In the genomic region with DNA sequence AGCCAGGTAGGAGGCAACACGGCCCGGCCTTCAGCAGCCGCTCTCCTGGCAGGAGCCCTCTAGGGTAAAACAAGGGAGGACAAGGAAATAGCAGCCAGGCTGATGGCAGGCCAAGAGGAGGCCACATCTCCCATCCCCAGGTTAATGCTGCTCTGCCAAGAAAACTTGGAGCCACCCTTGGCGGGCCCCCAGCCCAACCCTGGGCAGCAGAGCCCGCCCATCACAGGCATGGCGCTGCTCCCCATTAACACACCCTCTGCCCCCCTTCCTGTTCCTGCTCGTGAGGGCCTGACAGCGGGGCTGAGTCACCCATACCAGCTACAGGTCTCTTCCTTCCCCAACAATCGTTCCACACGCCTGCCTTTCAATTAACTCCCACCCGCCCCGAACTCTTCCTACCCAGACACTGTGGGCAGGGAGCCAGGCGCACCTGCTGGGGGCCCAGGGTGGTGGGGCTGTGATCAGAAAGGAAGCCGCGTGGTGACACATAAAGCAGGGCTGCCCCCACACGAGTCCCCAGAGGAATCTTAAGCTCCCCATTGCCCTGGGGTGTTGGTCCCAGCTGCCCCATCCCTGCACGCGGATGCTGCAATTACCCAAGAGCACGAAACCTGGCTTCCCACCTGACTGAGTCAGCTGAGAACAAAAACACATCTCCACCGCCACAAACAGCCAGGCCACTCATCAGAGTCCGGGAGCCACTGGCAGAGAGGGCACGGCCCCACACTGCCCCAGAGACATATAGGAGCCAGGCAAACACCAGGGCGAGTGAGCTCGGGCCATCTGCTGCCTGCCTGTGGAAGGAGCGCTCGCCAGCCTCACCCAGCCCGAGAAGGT, we compare ENCODE assay signal across 8 cellular contexts. TPM values are rescaled to one million over a fixed set of nuclear protein-coding genes. Genes with fewer than 3 reads are reported as not detected.
DNase-seq lines count a peak whose midpoint lies in the region; ATAC-seq and TF ChIP-seq lines count a peak whose summit lies in the region.

A gene with protein sequence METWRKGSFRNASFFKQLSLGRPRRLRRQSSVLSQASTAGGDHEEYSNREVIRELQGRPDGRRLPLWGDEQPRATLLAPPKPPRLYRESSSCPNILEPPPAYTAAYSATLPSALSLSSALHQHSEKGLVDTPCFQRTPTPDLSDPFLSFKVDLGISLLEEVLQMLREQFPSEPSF (plus strand): TSS at position 671 of the 837 bp plus-strand sequence. CDS start 516 bp downstream, outside the sequence.

- peaks cover 8% of the 10 kb centered on the region for H4K20me1 ChIP-seq in DND-41 (ENCODE audit: insufficient read depth, low read length)
- H4K20me1 ChIP-seq in MM.1S (ENCODE audit: insufficient read depth, low read length), result no peaks in the 10 kb centered on the region

- H3K9me3 Mint-ChIP-seq in activated CD4-positive, alpha-beta T cell treated with anti-CD3 and anti-CD28 coated beads, Interleukin-2, amount 10 ng/mL, durations not matched to agents 24 days and 14 days, result no peaks in the 10 kb centered on the region

- no peaks in the 10 kb centered on the region for H3K79me2 ChIP-seq in DND-41 (ENCODE audit: insufficient read depth, low read length)
- no peaks in the 10 kb centered on the region for H3K79me2 ChIP-seq in MM.1S (ENCODE audit: low read length)

- H3K4me1 Mint-ChIP-seq in activated CD4-positive, alpha-beta T cell treated with anti-CD3 and anti-CD28 coated beads, Interleukin-2, amount 10 ng/mL, durations not matched to agents 24 days and 14 days, result peaks cover 28% of the 10 kb centered on the region

- H3K9ac ChIP-seq in DND-41 (ENCODE audit: low read depth, low read length) (peak within 1 kb of the TSS; percentile 49), MM.1S (ENCODE audit: low read length) (no peak within 1 kb of the TSS)

- peaks cover 37% of the 10 kb centered on the region for H3K4me1 ChIP-seq in DND-41 (ENCODE audit: insufficient read depth, low read length)
- peaks cover 16% of the 10 kb centered on the region for H3K4me1 ChIP-seq in MM.1S (ENCODE audit: low read length)

- H3K27ac ChIP-seq in DND-41 (ENCODE audit: low read length) (peak within 1 kb of the TSS; percentile 87), dorsolateral prefrontal cortex (peak within 1 kb of the TSS in 50 of 59 donors; percentile 1 to 82 (median 49)), MM.1S (ENCODE audit: low read length) (no peak within 1 kb of the TSS)

- peak within 1 kb of the TSS; percentile 63 for H3K4me3 Mint-ChIP-seq in activated CD4-positive, alpha-beta T cell treated with anti-CD3 and anti-CD28 coated beads, Interleukin-2, amount 10 ng/mL, durations not matched to agents 24 days and 14 days

- H3K36me3 ChIP-seq in DND-41 (ENCODE audit: insufficient read depth, low read length) (peaks cover 48% of the 10 kb centered on the region), MM.1S (replicated peaks; ENCODE audit: insufficient read depth, low read length) (no peaks in the 10 kb centered on the region)

- H3K4me2 ChIP-seq in DND-41 (ENCODE audit: insufficient read depth, low read length), result peak within 1 kb of the TSS; percentile 55
- no peak within 1 kb of the TSS for H3K4me2 ChIP-seq in MM.1S (ENCODE audit: low read depth, low read length)

- H3F3A ChIP-seq in MM.1S (ENCODE audit: insufficient read depth, low read length), result peaks cover 16% of the 10 kb centered on the region

- peaks cover 17% of the 10 kb centered on the region for H3K36me3 Mint-ChIP-seq in activated CD4-positive, alpha-beta T cell treated with anti-CD3 and anti-CD28 coated beads, Interleukin-2, amount 10 ng/mL, durations not matched to agents 24 days and 14 days (ENCODE audit: low read depth)

- TF ChIP-seq CTCF in DND-41 (IDR thresholded peaks at IDR 0.05; ENCODE audit: borderline replicate concordance, extremely low read depth, low read length, poor library complexity, severe bottlenecking) (no peak), dorsolateral prefrontal cortex (IDR thresholded peaks at IDR 0.05 in 54 of 56, conservative IDR thresholded peaks at IDR 0.05 in 2 of 56; ENCODE audit: low read depth in 1 of 56, partially characterized antibody in 56 of 56) (no peak), MM.1S (IDR thresholded peaks at IDR 0.05; ENCODE audit: low read length) (no peak)

- H3K9me2 ChIP-seq in MM.1S (replicated peaks; ENCODE audit: insufficient read depth, low read length), result no peaks in the 10 kb centered on the region

- H3K27me3 ChIP-seq in DND-41 (ENCODE audit: insufficient read depth, low read length, poor library complexity) (no peaks in the 10 kb centered on the region), dorsolateral prefrontal cortex (no peaks in the 10 kb centered on the region), MM.1S (replicated peaks; ENCODE audit: insufficient read depth, low read length) (no peaks in the 10 kb centered on the region)

- intact Hi-C loops in activated CD4-positive, alpha-beta T cell treated with anti-CD3 and anti-CD28 coated beads, Interleukin-2, amount 10 ng/mL, durations not matched to agents 24 days and 14 days (cut with micrococcal nuclease), result loop anchor here (10.0 kb wide), 2 partner anchors 175 to 205 kb away; a partner anchor contains a TSS
- intact Hi-C loops in dorsolateral prefrontal cortex (cut with DNase I), result loop anchor here in 1 of 2 donors (5.0 kb wide), 1 partner anchor 33 kb away; no protein-coding TSS in a partner anchor

- peak; percentile 94 for DNase-seq in DND-41
- peak; percentile 96 for DNase-seq in NAMALWA (ENCODE audit: low spot score)
- DNase-seq in activated CD4-positive, alpha-beta T cell treated with anti-CD3 and anti-CD28 coated beads, Interleukin-2, amount 10 ng/mL, durations not matched to agents 24 days and 14 days, result peak; percentile 79
- peak in 2 of 10 donors; percentile 41 to 70 for DNase-seq in dorsolateral prefrontal cortex
- DNase-seq in nucleus accumbens (lab: John Stamatoyannopoulos, UW), result peak in 37 of 56 donors; percentile 16 to 82 (median 55)
- no peak for DNase-seq in SKM-1 treated with dmso at 0.1 percent for 144 hours (lab: John Stamatoyannopoulos, UW; ENCODE audit: unreplicated experiment)
- no peak for DNase-seq in MM.1S

- H3K4me3 ChIP-seq in DND-41 (ENCODE audit: low read depth in 1 of 2, low read length in 2 of 2) (peak within 1 kb of the TSS in 1 of 2 experiments; percentile 45; a peak in 2 of 4 replicates), dorsolateral prefrontal cortex (peak within 1 kb of the TSS in 4 of 59 donors; percentile 0 to 36 (median 11)), MM.1S (ENCODE audit: low read length) (no peak within 1 kb of the TSS)

- no peaks in the 10 kb centered on the region for H3K27me3 Mint-ChIP-seq in activated CD4-positive, alpha-beta T cell treated with anti-CD3 and anti-CD28 coated beads, Interleukin-2, amount 10 ng/mL, durations not matched to agents 24 days and 14 days

- H3K9me3 ChIP-seq in DND-41 (ENCODE audit: insufficient read depth, low read length, severe bottlenecking) (no peaks in the 10 kb centered on the region), MM.1S (replicated peaks; ENCODE audit: insufficient read depth, low read length) (no peaks in the 10 kb centered on the region)

- ATAC-seq in DND-41 (ENCODE audit: insufficient read depth, low read depth) (peak; percentile 87), GM21529 (IDR thresholded peaks at IDR 0.05; ENCODE audit: unreplicated experiment) (peak; percentile 53)

- peak within 1 kb of the TSS; percentile 83 for H3K27ac Mint-ChIP-seq in activated CD4-positive, alpha-beta T cell treated with anti-CD3 and anti-CD28 coated beads, Interleukin-2, amount 10 ng/mL, durations not matched to agents 24 days and 14 days

- H2AFZ ChIP-seq in DND-41 (ENCODE audit: low read depth, low read length) (peak within 1 kb of the TSS; percentile 56), MM.1S (ENCODE audit: low read length) (no peak within 1 kb of the TSS)

RNA-seq across cellular contexts. Expression of the gene that starts here (rescaled TPM):
- 0.43 and 0.51 TPM in 2 replicates for total RNA-seq in activated CD4-positive, alpha-beta T cell treated with anti-CD3 and anti-CD28 coated beads, Interleukin-2, amount 10 ng/mL, durations not matched to agents 24 days and 14 days
- total RNA-seq in dorsolateral prefrontal cortex, result 1 to 10 TPM in 53 of 120 experiments, under 1 TPM in 65, not detected in 2; 0.17 to 3.6 (median 0.96) TPM

Comparison
In these comparisons a context has a peak if more than half of its experiments do, and no peak if none do; other contexts are left out.
1. Peak in DNase-seq in activated CD4-positive, alpha-beta T cell treated with anti-CD3 and anti-CD28 coated beads, Interleukin-2, amount 10 ng/mL, durations not matched to agents 24 days and 14 days; RNA of the gene not detected or under 1 TPM.
2. DNase-seq: peak in DND-41 (single experiment), NAMALWA (single experiment) and nucleus accumbens (37 of 56); none in SKM-1 treated with dmso at 0.1 percent for 144 hours (single experiment) and MM.1S (single experiment).